Comparison of ENCODE assay signal across 8 cellular contexts in genomic region chr3:25856902-25857518, GRCh38.
DNase-seq lines count a peak whose midpoint lies in the region; ATAC-seq and TF ChIP-seq lines count a peak whose summit lies in the region.

No MANE protein-coding gene starts in this region.

- H3K27me3 Mint-ChIP-seq in CD4-positive, CD25-positive, alpha-beta regulatory T cell = peaks cover 4% of the 10 kb centered on the region
- no peaks in the 10 kb centered on the region for H3K27me3 Mint-ChIP-seq in activated T-helper 17 cell treated with anti-CD3 and anti-CD28 coated beads, Interleukin-2, amount 50 U/mL, for 72 hours
- no peaks in the 10 kb centered on the region for H3K27me3 Mint-ChIP-seq in type B pancreatic cell

- no peaks in the 10 kb centered on the region for H3K36me3 ChIP-seq in CD4-positive, CD25-positive, alpha-beta regulatory T cell (ENCODE audit: control insufficient read depth, insufficient read depth, low read length)

- TF ChIP-seq CTCF in type B pancreatic cell (conservative IDR thresholded peaks at IDR 0.05) = peak; percentile 84

- peaks cover 1% of the 10 kb centered on the region for H3K27me3 ChIP-seq in CD4-positive, CD25-positive, alpha-beta regulatory T cell (ENCODE audit: control insufficient read depth, insufficient read depth, low read length)

- H3K27ac ChIP-seq in CD4-positive, CD25-positive, alpha-beta regulatory T cell (ENCODE audit: insufficient read depth, low read length, poor library complexity, severe bottlenecking) = no peak overlapping the region

- in situ Hi-C loops in G401 (cut with HindIII; ENCODE audit: low sequenced_read_pairs) = no loop called here

- H3K36me3 Mint-ChIP-seq in CD4-positive, CD25-positive, alpha-beta regulatory T cell = no peaks in the 10 kb centered on the region
- no peaks in the 10 kb centered on the region for H3K36me3 Mint-ChIP-seq in activated T-helper 17 cell treated with anti-CD3 and anti-CD28 coated beads, Interleukin-2, amount 50 U/mL, for 72 hours (ENCODE audit: low read depth)
- H3K36me3 Mint-ChIP-seq in type B pancreatic cell = no peaks in the 10 kb centered on the region

- DNase-seq in CD4-positive, CD25-positive, alpha-beta regulatory T cell = peak in 2 of 3 donors; percentile 49 to 56
- peak; percentile 25 for DNase-seq in NCI-H146 (lab: John Stamatoyannopoulos, UW)
- DNase-seq in inferior parietal cortex (ENCODE audit: extremely low spot score) = peak; percentile 52
- no peak for DNase-seq in type B pancreatic cell (ENCODE audit: extremely low spot score, unreplicated experiment)
- no peak for DNase-seq in G401 (ENCODE audit: low spot score)

- no peak overlapping the region for H3K4me3 Mint-ChIP-seq in CD4-positive, CD25-positive, alpha-beta regulatory T cell
- H3K4me3 Mint-ChIP-seq in activated T-helper 17 cell treated with anti-CD3 and anti-CD28 coated beads, Interleukin-2, amount 50 U/mL, for 72 hours = no peak overlapping the region
- no peak overlapping the region for H3K4me3 Mint-ChIP-seq in type B pancreatic cell

- H3K4me3 ChIP-seq in CD4-positive, CD25-positive, alpha-beta regulatory T cell (ENCODE audit: low read depth, low read length) = no peak overlapping the region

- no peaks in the 10 kb centered on the region for H3K9me3 ChIP-seq in CD4-positive, CD25-positive, alpha-beta regulatory T cell (ENCODE audit: control insufficient read depth in 2 of 2, low read length in 2 of 2)

- H3K9me3 Mint-ChIP-seq in CD4-positive, CD25-positive, alpha-beta regulatory T cell = peaks cover 0 to 2% (median 0%) of the 10 kb centered on the region in 7 donors
- H3K9me3 Mint-ChIP-seq in activated T-helper 17 cell treated with anti-CD3 and anti-CD28 coated beads, Interleukin-2, amount 50 U/mL, for 72 hours = no peaks in the 10 kb centered on the region
- H3K9me3 Mint-ChIP-seq in type B pancreatic cell = peaks cover 3% of the 10 kb centered on the region

- no peaks in the 10 kb centered on the region for H3K4me1 Mint-ChIP-seq in CD4-positive, CD25-positive, alpha-beta regulatory T cell
- no peaks in the 10 kb centered on the region for H3K4me1 Mint-ChIP-seq in activated T-helper 17 cell treated with anti-CD3 and anti-CD28 coated beads, Interleukin-2, amount 50 U/mL, for 72 hours
- peaks cover 10% of the 10 kb centered on the region for H3K4me1 Mint-ChIP-seq in type B pancreatic cell (ENCODE audit: unreplicated experiment)

- peak; percentile 71 to 81 for ATAC-seq in CD4-positive, CD25-positive, alpha-beta regulatory T cell (ENCODE audit: low read depth in 2 of 2)
- peak; percentile 94 for ATAC-seq in GM18511 (IDR thresholded peaks at IDR 0.05; ENCODE audit: unreplicated experiment)
- peak; percentile 91 for ATAC-seq in HG02852 (IDR thresholded peaks at IDR 0.05; ENCODE audit: unreplicated experiment)
- ATAC-seq in activated T-helper 17 cell treated with anti-CD3 and anti-CD28 coated beads, Interleukin-2, amount 50 U/mL, for 72 hours (replicated peaks) = peak; percentile 81

- H3K27ac Mint-ChIP-seq in CD4-positive, CD25-positive, alpha-beta regulatory T cell = no peak overlapping the region
- no peak overlapping the region for H3K27ac Mint-ChIP-seq in activated T-helper 17 cell treated with anti-CD3 and anti-CD28 coated beads, Interleukin-2, amount 50 U/mL, for 72 hours
- peak overlapping the region; percentile 46 for H3K27ac Mint-ChIP-seq in type B pancreatic cell

- H3K4me1 ChIP-seq in CD4-positive, CD25-positive, alpha-beta regulatory T cell (ENCODE audit: control insufficient read depth, insufficient read depth, low read length, poor library complexity, severe bottlenecking) = no peaks in the 10 kb centered on the region

Comparison
In these comparisons a context has a peak if more than half of its experiments do, and no peak if none do; other contexts are left out.
1. DNase-seq: peak in CD4-positive, CD25-positive, alpha-beta regulatory T cell (2 of 3), NCI-H146 (single experiment) and inferior parietal cortex (single experiment); none in type B pancreatic cell (single experiment) and G401 (single experiment).
2. Peak in every context shown above with its lines, with median percentiles within 50 percentile points of each other: ATAC-seq.